ENCODE assay signal across 10 cellular contexts in genomic region chr2:102367331-102367971, GRCh38.
DNase-seq lines count a peak whose midpoint lies in the region; ATAC-seq and TF ChIP-seq lines count a peak whose summit lies in the region.
"Had no signal": no experiment of that assay in that cellular context is flagged by ENCODE, and none has a peak within 500 bp of the region (broad histone marks: within the 10 kb centered on the region; RNA-seq: fewer than 3 reads in every experiment).

No MANE protein-coding gene starts in this region.

- no peaks in the 10 kb centered on the region for H3K36me3 ChIP-seq in MM.1S (replicated peaks; ENCODE audit: insufficient read depth, low read length)

- no peaks in the 10 kb centered on the region for H3K4me1 ChIP-seq in MM.1S (ENCODE audit: low read length)

- no peaks in the 10 kb centered on the region for H3K9me3 ChIP-seq in MM.1S (replicated peaks; ENCODE audit: insufficient read depth, low read length)

- CTCF ChIA-PET in HEK293T (lab: Yijun Ruan, JAX), result no interaction called here

- DNase-seq in activated CD4-positive, alpha-beta T cell treated with anti-CD3 and anti-CD28 coated beads for 4 hours, result peak; percentile 22 to 30
- DNase-seq in activated CD4-positive, alpha-beta T cell treated with anti-CD3 and anti-CD28 coated beads for 1 hour, result no peak
- peak; percentile 52 for DNase-seq in T-helper 2 cell treated with Interferon-gamma antibody and Interleukin-4, amounts not matched to agents 5 μg/mL and 100 μg/mL, for 36 hours (ENCODE audit: low spot score)
- peak; percentile 12 for DNase-seq in stimulated activated naive CD4-positive, alpha-beta T cell treated with Interleukin-2 at 50 U/mL for 16 hours (lab: John Stamatoyannopoulos, UW)
- DNase-seq in foreskin fibroblast (no peak), MM.1S (no peak), HEK293T (ENCODE audit: extremely low spot score) (no peak)

- H3K4me1 Mint-ChIP-seq in T-helper 2 cell treated with Interferon-gamma antibody and Interleukin-4, amounts not matched to agents 5 μg/mL and 100 μg/mL, for 36 hours (ENCODE audit: low read depth), result peaks cover 42% of the 10 kb centered on the region
- H3K4me1 Mint-ChIP-seq: neural crest cell had no signal

- H3K4me2 ChIP-seq in MM.1S (ENCODE audit: low read depth, low read length), result no peak overlapping the region

- TF ChIP-seq CTCF in foreskin fibroblast (IDR thresholded peaks at IDR 0.05; ENCODE audit: low read depth, low read length) (no peak), MM.1S (IDR thresholded peaks at IDR 0.05; ENCODE audit: low read length) (no peak)

- peak overlapping the region; percentile 82 for H3K27ac Mint-ChIP-seq in T-helper 2 cell treated with Interferon-gamma antibody and Interleukin-4, amounts not matched to agents 5 μg/mL and 100 μg/mL, for 36 hours

- no peaks in the 10 kb centered on the region for H3K9me2 ChIP-seq in MM.1S (replicated peaks; ENCODE audit: insufficient read depth, low read length)

- POLR2A ChIA-PET in HEK293T (lab: Yijun Ruan, JAX), result no interaction called here

- H3K9me3 Mint-ChIP-seq in T-helper 2 cell treated with Interferon-gamma antibody and Interleukin-4, amounts not matched to agents 5 μg/mL and 100 μg/mL, for 36 hours, result peaks cover 37% of the 10 kb centered on the region

- no peak overlapping the region for H3K27ac ChIP-seq in MM.1S (ENCODE audit: low read length)

- no peak overlapping the region for H3K9ac ChIP-seq in MM.1S (ENCODE audit: low read length)

- H2AFZ ChIP-seq in MM.1S (ENCODE audit: low read length), result no peak overlapping the region

- no peaks in the 10 kb centered on the region for H3K27me3 ChIP-seq in MM.1S (replicated peaks; ENCODE audit: insufficient read depth, low read length)

- H3K4me3 ChIP-seq in foreskin fibroblast (ENCODE audit: low read depth in 1 of 2, low read length in 2 of 2), result no peak overlapping the region
- H3K4me3 ChIP-seq in MM.1S (ENCODE audit: low read length), result no peak overlapping the region

- no peaks in the 10 kb centered on the region for H3K79me2 ChIP-seq in MM.1S (ENCODE audit: low read length)

- H4K20me1 ChIP-seq in MM.1S (ENCODE audit: insufficient read depth, low read length), result no peaks in the 10 kb centered on the region

- H3K4me3 Mint-ChIP-seq in T-helper 2 cell treated with Interferon-gamma antibody and Interleukin-4, amounts not matched to agents 5 μg/mL and 100 μg/mL, for 36 hours, result peak overlapping the region; percentile 76
- H3K4me3 Mint-ChIP-seq: neural crest cell had no signal

- peaks cover 82% of the 10 kb centered on the region for H3K36me3 Mint-ChIP-seq in T-helper 2 cell treated with Interferon-gamma antibody and Interleukin-4, amounts not matched to agents 5 μg/mL and 100 μg/mL, for 36 hours (ENCODE audit: low read depth)

- peak; percentile 51 for ATAC-seq in HG02763 (IDR thresholded peaks at IDR 0.05; ENCODE audit: unreplicated experiment)
- ATAC-seq: SK-N-SH treated with all-trans-retinoic acid at 6 μM for 48 hours had no signal

- no peaks in the 10 kb centered on the region for H3F3A ChIP-seq in MM.1S (ENCODE audit: insufficient read depth, low read length)

- no peaks in the 10 kb centered on the region for H3K27me3 Mint-ChIP-seq in T-helper 2 cell treated with Interferon-gamma antibody and Interleukin-4, amounts not matched to agents 5 μg/mL and 100 μg/mL, for 36 hours (ENCODE audit: low read depth)

TF ChIP-seq in HEK293T, 16 proteins besides CTCF, POLR2A, EP300 and RAD21:
- TF ChIP-seq SUZ12 (IDR thresholded peaks at IDR 0.05), result no peak
- no peak for TF ChIP-seq PKNOX1 (IDR thresholded peaks at IDR 0.05)
- TF ChIP-seq HDGF (IDR thresholded peaks at IDR 0.05; ENCODE audit: borderline replicate concordance), result no peak
- TF ChIP-seq BHLHE40 (IDR thresholded peaks at IDR 0.05; ENCODE audit: borderline replicate concordance), result no peak
- TF ChIP-seq FOXK2 (IDR thresholded peaks at IDR 0.05), result no peak
- TF ChIP-seq NFRKB (IDR thresholded peaks at IDR 0.05), result no peak
- no peak for TF ChIP-seq CTBP1 (IDR thresholded peaks at IDR 0.05; ENCODE audit: borderline replicate concordance)
- TF ChIP-seq ZNF384 (IDR thresholded peaks at IDR 0.05), result no peak
- no peak for TF ChIP-seq TARDBP (IDR thresholded peaks at IDR 0.05)
- no peak for TF ChIP-seq ARNT (IDR thresholded peaks at IDR 0.05)
- no peak for TF ChIP-seq FOXM1 (IDR thresholded peaks at IDR 0.05; ENCODE audit: borderline replicate concordance)

Comparison
In these comparisons a context has a peak if more than half of its experiments do, and no peak if none do; other contexts are left out.
1. DNase-seq: peak in activated CD4-positive, alpha-beta T cell treated with anti-CD3 and anti-CD28 coated beads for 4 hours (2 of 2), T-helper 2 cell treated with Interferon-gamma antibody and Interleukin-4, amounts not matched to agents 5 μg/mL and 100 μg/mL, for 36 hours (single experiment) and stimulated activated naive CD4-positive, alpha-beta T cell treated with Interleukin-2 at 50 U/mL for 16 hours (single experiment); none in activated CD4-positive, alpha-beta T cell treated with anti-CD3 and anti-CD28 coated beads for 1 hour (single experiment), foreskin fibroblast (0 of 2), MM.1S (single experiment) and HEK293T (single experiment).